1 cellular context compared by ENCODE assay signal in the genomic region with DNA sequence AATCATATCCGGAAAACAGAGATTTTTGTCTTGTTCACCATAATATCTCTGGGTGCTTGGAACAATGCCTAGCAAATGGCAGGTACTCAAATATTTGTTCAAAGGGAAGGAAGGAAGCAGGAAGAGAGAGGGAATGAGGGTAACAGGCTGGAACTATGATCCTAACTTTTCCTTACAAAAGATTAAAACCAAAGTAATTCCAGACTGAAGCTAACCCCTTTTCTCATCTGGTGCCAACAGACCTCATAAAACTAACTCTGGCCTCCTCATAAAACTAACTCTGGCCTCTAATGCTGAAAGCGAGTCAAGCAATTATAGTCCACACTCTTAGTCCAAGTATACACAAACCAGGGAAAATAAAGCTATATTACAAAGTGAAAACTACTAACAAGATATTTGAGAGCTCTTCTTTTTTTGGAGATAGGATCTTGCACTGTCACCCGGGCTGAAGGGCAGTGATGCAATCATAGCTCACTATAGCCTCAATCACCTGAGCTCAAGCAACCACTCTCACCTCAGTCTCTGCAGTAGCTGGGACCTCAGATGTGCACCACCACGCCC.
TF ChIP-seq lines count a peak whose summit lies in the region.

No MANE protein-coding gene starts in this region.

TF ChIP-seq in HepG2, 621 proteins besides CTCF, POLR2A, EP300 and RAD21 (continued from another document and continues in another):
- TF ChIP-seq, protein P1, sequence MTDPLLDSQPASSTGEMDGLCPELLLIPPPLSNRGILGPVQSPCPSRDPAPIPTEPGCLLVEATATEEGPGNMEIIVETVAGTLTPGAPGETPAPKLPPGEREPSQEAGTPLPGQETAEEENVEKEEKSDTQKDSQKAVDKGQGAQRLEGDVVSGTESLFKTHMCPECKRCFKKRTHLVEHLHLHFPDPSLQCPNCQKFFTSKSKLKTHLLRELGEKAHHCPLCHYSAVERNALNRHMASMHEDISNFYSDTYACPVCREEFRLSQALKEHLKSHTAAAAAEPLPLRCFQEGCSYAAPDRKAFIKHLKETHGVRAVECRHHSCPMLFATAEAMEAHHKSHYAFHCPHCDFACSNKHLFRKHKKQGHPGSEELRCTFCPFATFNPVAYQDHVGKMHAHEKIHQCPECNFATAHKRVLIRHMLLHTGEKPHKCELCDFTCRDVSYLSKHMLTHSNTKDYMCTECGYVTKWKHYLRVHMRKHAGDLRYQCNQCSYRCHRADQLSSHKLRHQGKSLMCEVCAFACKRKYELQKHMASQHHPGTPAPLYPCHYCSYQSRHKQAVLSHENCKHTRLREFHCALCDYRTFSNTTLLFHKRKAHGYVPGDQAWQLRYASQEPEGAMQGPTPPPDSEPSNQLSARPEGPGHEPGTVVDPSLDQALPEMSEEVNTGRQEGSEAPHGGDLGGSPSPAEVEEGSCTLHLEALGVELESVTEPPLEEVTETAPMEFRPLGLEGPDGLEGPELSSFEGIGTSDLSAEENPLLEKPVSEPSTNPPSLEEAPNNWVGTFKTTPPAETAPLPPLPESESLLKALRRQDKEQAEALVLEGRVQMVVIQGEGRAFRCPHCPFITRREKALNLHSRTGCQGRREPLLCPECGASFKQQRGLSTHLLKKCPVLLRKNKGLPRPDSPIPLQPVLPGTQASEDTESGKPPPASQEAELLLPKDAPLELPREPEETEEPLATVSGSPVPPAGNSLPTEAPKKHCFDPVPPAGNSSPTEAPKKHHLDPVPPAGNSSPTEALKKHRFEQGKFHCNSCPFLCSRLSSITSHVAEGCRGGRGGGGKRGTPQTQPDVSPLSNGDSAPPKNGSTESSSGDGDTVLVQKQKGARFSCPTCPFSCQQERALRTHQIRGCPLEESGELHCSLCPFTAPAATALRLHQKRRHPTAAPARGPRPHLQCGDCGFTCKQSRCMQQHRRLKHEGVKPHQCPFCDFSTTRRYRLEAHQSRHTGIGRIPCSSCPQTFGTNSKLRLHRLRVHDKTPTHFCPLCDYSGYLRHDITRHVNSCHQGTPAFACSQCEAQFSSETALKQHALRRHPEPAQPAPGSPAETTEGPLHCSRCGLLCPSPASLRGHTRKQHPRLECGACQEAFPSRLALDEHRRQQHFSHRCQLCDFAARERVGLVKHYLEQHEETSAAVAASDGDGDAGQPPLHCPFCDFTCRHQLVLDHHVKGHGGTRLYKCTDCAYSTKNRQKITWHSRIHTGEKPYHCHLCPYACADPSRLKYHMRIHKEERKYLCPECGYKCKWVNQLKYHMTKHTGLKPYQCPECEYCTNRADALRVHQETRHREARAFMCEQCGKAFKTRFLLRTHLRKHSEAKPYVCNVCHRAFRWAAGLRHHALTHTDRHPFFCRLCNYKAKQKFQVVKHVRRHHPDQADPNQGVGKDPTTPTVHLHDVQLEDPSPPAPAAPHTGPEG (CRISPR knock-in tag; IDR thresholded peaks at IDR 0.05): no peak
- 0 out of 2 replicates have a peak, but pooled peaks have one; percentile 15 for TF ChIP-seq ZNF331 (CRISPR knock-in tag; IDR thresholded peaks at IDR 0.05)
- no peak for TF ChIP-seq ZNF136 (CRISPR knock-in tag; IDR thresholded peaks at IDR 0.05; ENCODE audit: low read depth)
- no peak for TF ChIP-seq ZNF678 (CRISPR knock-in tag; IDR thresholded peaks at IDR 0.05)
- TF ChIP-seq DMAP1 (CRISPR knock-in tag; IDR thresholded peaks at IDR 0.05): no peak
- no peak for TF ChIP-seq SP4 (CRISPR knock-in tag; IDR thresholded peaks at IDR 0.05)
- no peak for TF ChIP-seq ZNF263 (CRISPR knock-in tag; IDR thresholded peaks at IDR 0.05)
- TF ChIP-seq, protein P2, sequence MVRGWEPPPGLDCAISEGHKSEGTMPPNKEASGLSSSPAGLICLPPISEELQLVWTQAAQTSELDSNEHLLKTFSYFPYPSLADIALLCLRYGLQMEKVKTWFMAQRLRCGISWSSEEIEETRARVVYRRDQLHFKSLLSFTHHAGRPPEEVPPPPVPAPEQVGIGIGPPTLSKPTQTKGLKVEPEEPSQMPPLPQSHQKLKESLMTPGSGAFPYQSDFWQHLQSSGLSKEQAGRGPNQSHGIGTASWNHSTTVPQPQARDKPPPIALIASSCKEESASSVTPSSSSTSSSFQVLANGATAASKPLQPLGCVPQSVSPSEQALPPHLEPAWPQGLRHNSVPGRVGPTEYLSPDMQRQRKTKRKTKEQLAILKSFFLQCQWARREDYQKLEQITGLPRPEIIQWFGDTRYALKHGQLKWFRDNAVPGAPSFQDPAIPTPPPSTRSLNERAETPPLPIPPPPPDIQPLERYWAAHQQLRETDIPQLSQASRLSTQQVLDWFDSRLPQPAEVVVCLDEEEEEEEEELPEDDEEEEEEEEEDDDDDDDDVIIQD (CRISPR knock-in tag; IDR thresholded peaks at IDR 0.05; ENCODE audit: low read depth): no peak
- TF ChIP-seq, protein P3, sequence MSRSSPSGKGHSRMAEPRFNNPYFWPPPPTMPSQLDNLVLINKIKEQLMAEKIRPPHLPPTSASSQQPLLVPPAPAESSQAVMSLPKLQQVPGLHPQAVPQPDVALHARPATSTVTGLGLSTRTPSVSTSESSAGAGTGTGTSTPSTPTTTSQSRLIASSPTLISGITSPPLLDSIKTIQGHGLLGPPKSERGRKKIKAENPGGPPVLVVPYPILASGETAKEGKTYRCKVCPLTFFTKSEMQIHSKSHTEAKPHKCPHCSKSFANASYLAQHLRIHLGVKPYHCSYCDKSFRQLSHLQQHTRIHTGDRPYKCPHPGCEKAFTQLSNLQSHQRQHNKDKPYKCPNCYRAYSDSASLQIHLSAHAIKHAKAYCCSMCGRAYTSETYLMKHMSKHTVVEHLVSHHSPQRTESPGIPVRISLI (CRISPR knock-in tag; IDR thresholded peaks at IDR 0.05; ENCODE audit: borderline replicate concordance): no peak
- TF ChIP-seq, protein P4, sequence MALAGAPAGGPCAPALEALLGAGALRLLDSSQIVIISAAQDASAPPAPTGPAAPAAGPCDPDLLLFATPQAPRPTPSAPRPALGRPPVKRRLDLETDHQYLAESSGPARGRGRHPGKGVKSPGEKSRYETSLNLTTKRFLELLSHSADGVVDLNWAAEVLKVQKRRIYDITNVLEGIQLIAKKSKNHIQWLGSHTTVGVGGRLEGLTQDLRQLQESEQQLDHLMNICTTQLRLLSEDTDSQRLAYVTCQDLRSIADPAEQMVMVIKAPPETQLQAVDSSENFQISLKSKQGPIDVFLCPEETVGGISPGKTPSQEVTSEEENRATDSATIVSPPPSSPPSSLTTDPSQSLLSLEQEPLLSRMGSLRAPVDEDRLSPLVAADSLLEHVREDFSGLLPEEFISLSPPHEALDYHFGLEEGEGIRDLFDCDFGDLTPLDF (CRISPR knock-in tag; IDR thresholded peaks at IDR 0.05): no peak
- 0 out of 2 replicates have a peak, but pooled peaks have one; percentile 28 for TF ChIP-seq KMT2B (CRISPR knock-in tag; IDR thresholded peaks at IDR 0.05)
- peak; percentile 30; the same call in 1 of the 2 replicates for TF ChIP-seq THAP11 (CRISPR knock-in tag; IDR thresholded peaks at IDR 0.05)
- TF ChIP-seq ZSCAN25 (CRISPR knock-in tag; IDR thresholded peaks at IDR 0.05): no peak
- no peak for TF ChIP-seq NR3C1 (CRISPR knock-in tag; IDR thresholded peaks at IDR 0.05)
- no peak for TF ChIP-seq FOSL1 (CRISPR knock-in tag; IDR thresholded peaks at IDR 0.05; ENCODE audit: borderline replicate concordance)
- no peak for TF ChIP-seq NAIF1 (CRISPR knock-in tag; IDR thresholded peaks at IDR 0.05; ENCODE audit: borderline replicate concordance)
- TF ChIP-seq ZNF10 (CRISPR knock-in tag; IDR thresholded peaks at IDR 0.05; ENCODE audit: borderline replicate concordance, low read depth): no peak
- no peak for TF ChIP-seq MTA3 (CRISPR knock-in tag; IDR thresholded peaks at IDR 0.05)
- TF ChIP-seq FOXK2 (IDR thresholded peaks at IDR 0.05): no peak
- no peak for TF ChIP-seq RFX5 (IDR thresholded peaks at IDR 0.05; ENCODE audit: low read depth, low read length)
- TF ChIP-seq, protein P5, sequence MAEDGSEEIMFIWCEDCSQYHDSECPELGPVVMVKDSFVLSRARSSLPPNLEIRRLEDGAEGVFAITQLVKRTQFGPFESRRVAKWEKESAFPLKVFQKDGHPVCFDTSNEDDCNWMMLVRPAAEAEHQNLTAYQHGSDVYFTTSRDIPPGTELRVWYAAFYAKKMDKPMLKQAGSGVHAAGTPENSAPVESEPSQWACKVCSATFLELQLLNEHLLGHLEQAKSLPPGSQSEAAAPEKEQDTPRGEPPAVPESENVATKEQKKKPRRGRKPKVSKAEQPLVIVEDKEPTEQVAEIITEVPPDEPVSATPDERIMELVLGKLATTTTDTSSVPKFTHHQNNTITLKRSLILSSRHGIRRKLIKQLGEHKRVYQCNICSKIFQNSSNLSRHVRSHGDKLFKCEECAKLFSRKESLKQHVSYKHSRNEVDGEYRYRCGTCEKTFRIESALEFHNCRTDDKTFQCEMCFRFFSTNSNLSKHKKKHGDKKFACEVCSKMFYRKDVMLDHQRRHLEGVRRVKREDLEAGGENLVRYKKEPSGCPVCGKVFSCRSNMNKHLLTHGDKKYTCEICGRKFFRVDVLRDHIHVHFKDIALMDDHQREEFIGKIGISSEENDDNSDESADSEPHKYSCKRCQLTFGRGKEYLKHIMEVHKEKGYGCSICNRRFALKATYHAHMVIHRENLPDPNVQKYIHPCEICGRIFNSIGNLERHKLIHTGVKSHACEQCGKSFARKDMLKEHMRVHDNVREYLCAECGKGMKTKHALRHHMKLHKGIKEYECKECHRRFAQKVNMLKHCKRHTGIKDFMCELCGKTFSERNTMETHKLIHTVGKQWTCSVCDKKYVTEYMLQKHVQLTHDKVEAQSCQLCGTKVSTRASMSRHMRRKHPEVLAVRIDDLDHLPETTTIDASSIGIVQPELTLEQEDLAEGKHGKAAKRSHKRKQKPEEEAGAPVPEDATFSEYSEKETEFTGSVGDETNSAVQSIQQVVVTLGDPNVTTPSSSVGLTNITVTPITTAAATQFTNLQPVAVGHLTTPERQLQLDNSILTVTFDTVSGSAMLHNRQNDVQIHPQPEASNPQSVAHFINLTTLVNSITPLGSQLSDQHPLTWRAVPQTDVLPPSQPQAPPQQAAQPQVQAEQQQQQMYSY (CRISPR knock-in tag; IDR thresholded peaks at IDR 0.05): no peak
- TF ChIP-seq TARDBP (CRISPR knock-in tag; IDR thresholded peaks at IDR 0.05): peak; percentile 56; the same call in 1 of the 2 replicates
- no peak for TF ChIP-seq FOXP1 (IDR thresholded peaks at IDR 0.05)
- TF ChIP-seq FOXP1 (CRISPR knock-in tag; IDR thresholded peaks at IDR 0.05): 0 out of 2 replicates have a peak, but pooled peaks have one; percentile 1
- TF ChIP-seq ZFP36L2 (CRISPR knock-in tag; IDR thresholded peaks at IDR 0.05): no peak
- no peak for TF ChIP-seq MIER2 (CRISPR knock-in tag; IDR thresholded peaks at IDR 0.05)
- TF ChIP-seq, protein P6, sequence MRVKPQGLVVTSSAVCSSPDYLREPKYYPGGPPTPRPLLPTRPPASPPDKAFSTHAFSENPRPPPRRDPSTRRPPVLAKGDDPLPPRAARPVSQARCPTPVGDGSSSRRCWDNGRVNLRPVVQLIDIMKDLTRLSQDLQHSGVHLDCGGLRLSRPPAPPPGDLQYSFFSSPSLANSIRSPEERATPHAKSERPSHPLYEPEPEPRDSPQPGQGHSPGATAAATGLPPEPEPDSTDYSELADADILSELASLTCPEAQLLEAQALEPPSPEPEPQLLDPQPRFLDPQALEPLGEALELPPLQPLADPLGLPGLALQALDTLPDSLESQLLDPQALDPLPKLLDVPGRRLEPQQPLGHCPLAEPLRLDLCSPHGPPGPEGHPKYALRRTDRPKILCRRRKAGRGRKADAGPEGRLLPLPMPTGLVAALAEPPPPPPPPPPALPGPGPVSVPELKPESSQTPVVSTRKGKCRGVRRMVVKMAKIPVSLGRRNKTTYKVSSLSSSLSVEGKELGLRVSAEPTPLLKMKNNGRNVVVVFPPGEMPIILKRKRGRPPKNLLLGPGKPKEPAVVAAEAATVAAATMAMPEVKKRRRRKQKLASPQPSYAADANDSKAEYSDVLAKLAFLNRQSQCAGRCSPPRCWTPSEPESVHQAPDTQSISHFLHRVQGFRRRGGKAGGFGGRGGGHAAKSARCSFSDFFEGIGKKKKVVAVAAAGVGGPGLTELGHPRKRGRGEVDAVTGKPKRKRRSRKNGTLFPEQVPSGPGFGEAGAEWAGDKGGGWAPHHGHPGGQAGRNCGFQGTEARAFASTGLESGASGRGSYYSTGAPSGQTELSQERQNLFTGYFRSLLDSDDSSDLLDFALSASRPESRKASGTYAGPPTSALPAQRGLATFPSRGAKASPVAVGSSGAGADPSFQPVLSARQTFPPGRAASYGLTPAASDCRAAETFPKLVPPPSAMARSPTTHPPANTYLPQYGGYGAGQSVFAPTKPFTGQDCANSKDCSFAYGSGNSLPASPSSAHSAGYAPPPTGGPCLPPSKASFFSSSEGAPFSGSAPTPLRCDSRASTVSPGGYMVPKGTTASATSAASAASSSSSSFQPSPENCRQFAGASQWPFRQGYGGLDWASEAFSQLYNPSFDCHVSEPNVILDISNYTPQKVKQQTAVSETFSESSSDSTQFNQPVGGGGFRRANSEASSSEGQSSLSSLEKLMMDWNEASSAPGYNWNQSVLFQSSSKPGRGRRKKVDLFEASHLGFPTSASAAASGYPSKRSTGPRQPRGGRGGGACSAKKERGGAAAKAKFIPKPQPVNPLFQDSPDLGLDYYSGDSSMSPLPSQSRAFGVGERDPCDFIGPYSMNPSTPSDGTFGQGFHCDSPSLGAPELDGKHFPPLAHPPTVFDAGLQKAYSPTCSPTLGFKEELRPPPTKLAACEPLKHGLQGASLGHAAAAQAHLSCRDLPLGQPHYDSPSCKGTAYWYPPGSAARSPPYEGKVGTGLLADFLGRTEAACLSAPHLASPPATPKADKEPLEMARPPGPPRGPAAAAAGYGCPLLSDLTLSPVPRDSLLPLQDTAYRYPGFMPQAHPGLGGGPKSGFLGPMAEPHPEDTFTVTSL (CRISPR knock-in tag; IDR thresholded peaks at IDR 0.05; ENCODE audit: borderline replicate concordance): peak; percentile 78; the same call in 1 of the 2 replicates
- no peak for TF ChIP-seq GATAD1 (CRISPR knock-in tag; IDR thresholded peaks at IDR 0.05)
- TF ChIP-seq HMG20B (CRISPR knock-in tag; conservative IDR thresholded peaks at IDR 0.05): no peak
- TF ChIP-seq, protein P7, sequence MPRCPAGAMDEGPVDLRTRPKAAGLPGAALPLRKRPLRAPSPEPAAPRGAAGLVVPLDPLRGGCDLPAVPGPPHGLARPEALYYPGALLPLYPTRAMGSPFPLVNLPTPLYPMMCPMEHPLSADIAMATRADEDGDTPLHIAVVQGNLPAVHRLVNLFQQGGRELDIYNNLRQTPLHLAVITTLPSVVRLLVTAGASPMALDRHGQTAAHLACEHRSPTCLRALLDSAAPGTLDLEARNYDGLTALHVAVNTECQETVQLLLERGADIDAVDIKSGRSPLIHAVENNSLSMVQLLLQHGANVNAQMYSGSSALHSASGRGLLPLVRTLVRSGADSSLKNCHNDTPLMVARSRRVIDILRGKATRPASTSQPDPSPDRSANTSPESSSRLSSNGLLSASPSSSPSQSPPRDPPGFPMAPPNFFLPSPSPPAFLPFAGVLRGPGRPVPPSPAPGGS (CRISPR knock-in tag; IDR thresholded peaks at IDR 0.05): no peak
- no peak for TF ChIP-seq ZNF562 (CRISPR knock-in tag; IDR thresholded peaks at IDR 0.05; ENCODE audit: borderline replicate concordance)
- peak; percentile 48; the same call in 1 of the 2 replicates for TF ChIP-seq GATAD2A (CRISPR knock-in tag; IDR thresholded peaks at IDR 0.05)
- TF ChIP-seq NFE2L1 (CRISPR knock-in tag; IDR thresholded peaks at IDR 0.05; ENCODE audit: borderline replicate concordance): no peak
- TF ChIP-seq MYC (CRISPR knock-in tag; IDR thresholded peaks at IDR 0.05; ENCODE audit: borderline replicate concordance): no peak
- TF ChIP-seq ZSCAN29 (CRISPR knock-in tag; conservative IDR thresholded peaks at IDR 0.05): 0 out of 2 replicates have a peak, but pooled peaks have one; percentile 47
- no peak for TF ChIP-seq ZNF282 (IDR thresholded peaks at IDR 0.05; ENCODE audit: partially characterized antibody)
- no peak for TF ChIP-seq DNMT1 (CRISPR knock-in tag; IDR thresholded peaks at IDR 0.05)
